ENCODE assay signal across 1 cellular context in the genomic region with DNA sequence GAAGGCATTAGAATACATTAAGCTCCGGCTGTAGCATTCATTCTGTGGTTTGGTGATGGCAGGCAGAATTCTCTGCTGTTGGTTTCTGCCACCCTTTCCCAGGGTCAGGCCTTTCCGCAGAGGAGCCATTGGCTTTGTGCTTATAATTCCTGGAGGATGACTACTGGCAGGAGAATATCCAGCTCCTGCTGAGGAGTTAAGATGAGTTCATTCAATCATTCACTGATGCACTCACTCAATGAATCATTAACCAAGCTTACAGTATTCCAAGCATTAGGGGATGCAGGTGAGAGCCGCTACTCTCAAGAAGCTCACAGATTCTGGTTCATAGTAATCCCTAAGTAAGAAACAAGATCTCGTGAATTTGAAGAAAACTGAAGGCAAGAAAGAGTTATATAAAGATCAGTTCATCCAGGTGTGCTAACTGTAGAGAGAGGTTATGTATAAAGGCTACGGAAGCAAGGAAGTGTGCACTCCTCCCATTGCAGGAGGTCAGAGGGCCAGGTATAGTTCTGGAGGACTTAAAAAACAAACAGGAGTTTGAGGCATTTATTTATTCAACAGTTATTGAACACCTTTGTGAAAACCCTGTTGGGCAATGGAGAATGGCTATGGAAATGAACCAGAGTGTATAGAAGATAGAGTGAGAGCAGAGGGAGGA.
TF ChIP-seq lines count a peak whose summit lies in the region.

No MANE protein-coding gene starts in this region.

TF ChIP-seq in HepG2, 621 proteins besides CTCF, POLR2A, EP300 and RAD21 (continued from another document):
- TF ChIP-seq, protein P1, sequence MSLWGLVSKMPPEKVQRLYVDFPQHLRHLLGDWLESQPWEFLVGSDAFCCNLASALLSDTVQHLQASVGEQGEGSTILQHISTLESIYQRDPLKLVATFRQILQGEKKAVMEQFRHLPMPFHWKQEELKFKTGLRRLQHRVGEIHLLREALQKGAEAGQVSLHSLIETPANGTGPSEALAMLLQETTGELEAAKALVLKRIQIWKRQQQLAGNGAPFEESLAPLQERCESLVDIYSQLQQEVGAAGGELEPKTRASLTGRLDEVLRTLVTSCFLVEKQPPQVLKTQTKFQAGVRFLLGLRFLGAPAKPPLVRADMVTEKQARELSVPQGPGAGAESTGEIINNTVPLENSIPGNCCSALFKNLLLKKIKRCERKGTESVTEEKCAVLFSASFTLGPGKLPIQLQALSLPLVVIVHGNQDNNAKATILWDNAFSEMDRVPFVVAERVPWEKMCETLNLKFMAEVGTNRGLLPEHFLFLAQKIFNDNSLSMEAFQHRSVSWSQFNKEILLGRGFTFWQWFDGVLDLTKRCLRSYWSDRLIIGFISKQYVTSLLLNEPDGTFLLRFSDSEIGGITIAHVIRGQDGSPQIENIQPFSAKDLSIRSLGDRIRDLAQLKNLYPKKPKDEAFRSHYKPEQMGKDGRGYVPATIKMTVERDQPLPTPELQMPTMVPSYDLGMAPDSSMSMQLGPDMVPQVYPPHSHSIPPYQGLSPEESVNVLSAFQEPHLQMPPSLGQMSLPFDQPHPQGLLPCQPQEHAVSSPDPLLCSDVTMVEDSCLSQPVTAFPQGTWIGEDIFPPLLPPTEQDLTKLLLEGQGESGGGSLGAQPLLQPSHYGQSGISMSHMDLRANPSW (CRISPR knock-in tag; IDR thresholded peaks at IDR 0.05; ENCODE audit: borderline replicate concordance), result no peak
- TF ChIP-seq HNRNPK (IDR thresholded peaks at IDR 0.05; ENCODE audit: low read depth, low read length, poor library complexity, severe bottlenecking) (no peak), ZNF816 (CRISPR knock-in tag; IDR thresholded peaks at IDR 0.05; ENCODE audit: borderline replicate concordance) (no peak)
